ENCODE assay signal across 22 cellular contexts in genomic region chr10:132783165-132783736, GRCh38. TPM values are rescaled to one million over a fixed set of nuclear protein-coding genes. Genes with fewer than 3 reads are reported as not detected.
"Had no signal": no experiment of that assay in that cellular context is flagged by ENCODE, and none has a peak within 500 bp of the region (broad histone marks: within the 10 kb centered on the region; RNA-seq: fewer than 3 reads in every experiment).

No MANE protein-coding gene starts in this region.

- H3K9me3 Mint-ChIP-seq: activated naive CD8-positive, alpha-beta T cell treated with anti-CD3 and anti-CD28 coated beads, Interleukin-2, amount 50 U/mL, for 24 hours; activated T-cell treated with anti-CD3 and anti-CD28 coated beads, Interleukin-2, amount 50 U/mL, for 4 hours had no signal

- H3K4me3 ChIP-seq: ascending aorta, heart right ventricle, tibial nerve had no signal

- FAIRE-seq: colon, frontal cortex, kidney had no signal

- ATAC-seq: activated CD8-positive, alpha-beta memory T cell treated with anti-CD3 and anti-CD28 coated beads, Interleukin-2, amount 10 ng/mL, durations not matched to agents 7 days and 5 days; activated naive CD8-positive, alpha-beta T cell treated with anti-CD3 and anti-CD28 coated beads, Interleukin-2, amount 50 U/mL, for 24 hours; activated T-cell treated with anti-CD3 and anti-CD28 coated beads, Interleukin-2, amount 50 U/mL, for 4 hours; heart right ventricle had no signal

- H3K4me1 Mint-ChIP-seq: activated naive CD8-positive, alpha-beta T cell treated with anti-CD3 and anti-CD28 coated beads, Interleukin-2, amount 50 U/mL, for 24 hours had no signal

- H3K27ac Mint-ChIP-seq: activated naive CD8-positive, alpha-beta T cell treated with anti-CD3 and anti-CD28 coated beads, Interleukin-2, amount 50 U/mL, for 24 hours had no signal

- DNase-seq: activated CD4-positive, alpha-beta T cell treated with anti-CD3 and anti-CD28 coated beads, Interleukin-2, amount 50 U/mL, for 4 hours; activated CD8-positive, alpha-beta memory T cell treated with anti-CD3 and anti-CD28 coated beads, Interleukin-2, amount 10 ng/mL, durations not matched to agents 7 days and 5 days; activated naive CD8-positive, alpha-beta T cell treated with anti-CD3 and anti-CD28 coated beads, Interleukin-2, amount 50 U/mL, for 24 hours; activated T-cell treated with anti-CD3 and anti-CD28 coated beads, Interleukin-2, amount 50 U/mL, for 4 hours; effector CD4-positive, alpha-beta T cell; heart right ventricle; kidney; mesendoderm; Right ventricle myocardium superior; stimulated activated CD4-positive, alpha-beta T cell treated with anti-CD3 and anti-CD28 coated beads, Interleukin-15, amount 100 ng/mL, for 24 hours; stimulated activated CD4-positive, alpha-beta T cell treated with anti-CD3 and anti-CD28 coated beads, Interleukin-4, amount 100 ng/mL, for 24 hours; stomach; T-helper 2 cell had no signal

- H3K9me3 ChIP-seq: heart right ventricle had no signal

- H3K27ac ChIP-seq: ascending aorta, heart right ventricle, stomach, tibial nerve had no signal

- H3K4me3 Mint-ChIP-seq: activated CD8-positive, alpha-beta memory T cell treated with anti-CD3 and anti-CD28 coated beads, Interleukin-2, amount 10 ng/mL, durations not matched to agents 7 days and 5 days; activated naive CD8-positive, alpha-beta T cell treated with anti-CD3 and anti-CD28 coated beads, Interleukin-2, amount 50 U/mL, for 24 hours; activated T-cell treated with anti-CD3 and anti-CD28 coated beads, Interleukin-2, amount 50 U/mL, for 4 hours had no signal

RNA-seq across cellular contexts. Expression of gene NKX6-2, which starts 2.7 kb away (rescaled TPM):
- total RNA-seq: activated CD8-positive, alpha-beta memory T cell treated with anti-CD3 and anti-CD28 coated beads, Interleukin-2, amount 10 ng/mL, durations not matched to agents 7 days and 5 days; activated T-cell treated with anti-CD3 and anti-CD28 coated beads, Interleukin-2, amount 50 U/mL, for 4 hours; ascending aorta; cardiac septum; fibroblast of lung; heart right ventricle; liver; osteocyte; Right ventricle myocardium superior; skeletal muscle tissue had no signal
- polyA plus RNA-seq: fibroblast of lung had no signal
